ENCODE assay signal across 8 cellular contexts in the genomic region with DNA sequence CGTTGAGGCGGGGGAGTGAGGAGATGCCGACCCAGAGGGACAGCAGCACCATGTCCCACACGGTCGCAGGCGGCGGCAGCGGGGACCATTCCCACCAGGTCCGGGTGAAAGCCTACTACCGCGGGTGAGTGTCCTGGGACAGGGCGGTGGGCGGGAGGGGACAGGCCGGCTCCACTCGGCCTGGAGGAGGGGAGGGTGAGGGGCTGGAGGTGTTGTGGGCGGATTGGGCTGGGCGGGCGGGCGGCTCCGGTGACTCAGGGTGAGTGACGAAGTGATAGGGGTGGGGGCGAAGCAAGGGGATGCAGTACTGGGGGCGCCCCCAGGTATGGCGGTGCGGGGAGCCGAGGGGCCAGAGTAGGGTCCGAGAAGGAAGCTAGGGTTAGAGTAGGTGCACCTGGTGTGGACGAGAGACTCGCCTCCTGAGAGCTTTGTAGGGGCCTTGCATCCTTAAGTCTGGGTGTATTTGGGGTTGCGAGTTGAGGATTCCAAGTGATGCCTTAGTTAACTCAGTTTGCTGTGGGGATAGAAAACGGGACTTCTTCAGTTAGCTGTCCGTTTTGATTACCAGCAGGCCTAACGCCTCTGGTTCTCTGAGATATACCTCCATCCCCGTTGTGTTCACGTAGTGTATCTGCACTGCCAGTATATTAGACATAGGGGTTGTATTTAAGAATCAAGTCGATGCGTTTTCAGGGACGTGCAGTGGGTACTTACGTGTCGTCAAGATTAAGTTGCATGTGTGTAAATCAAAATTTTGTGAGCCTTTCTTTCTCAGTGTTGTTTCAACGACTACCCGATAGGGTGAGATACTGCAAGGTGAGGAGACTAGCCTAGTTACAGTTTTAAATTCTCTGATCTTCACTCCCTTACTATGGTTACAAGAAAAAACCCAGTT. TPM values are rescaled to one million over a fixed set of nuclear protein-coding genes. Genes with fewer than 3 reads are reported as not detected.
DNase-seq lines count a peak whose midpoint lies in the region; ATAC-seq and TF ChIP-seq lines count a peak whose summit lies in the region.

No MANE protein-coding gene starts in this region.

- 1% methylated on average over 37 to 42 of the region's 42 CpGs for WGBS in stomach, 5 donors

- no peak for TF ChIP-seq POLR2A in stomach (IDR thresholded peaks at IDR 0.05)

- DNase-seq in activated CD8-positive, alpha-beta memory T cell treated with anti-CD3 and anti-CD28 coated beads for 4 hours (ENCODE audit: low read depth in 2 of 2), result peak; percentile 5 to 27
- DNase-seq in activated CD8-positive, alpha-beta memory T cell treated with anti-CD3 and anti-CD28 coated beads, Interleukin-2, amount 50 U/mL, for 48 hours, result no peak
- peak; percentile 27 for DNase-seq in NCI-H226
- DNase-seq in activated T-cell treated with anti-CD3 and anti-CD28 coated beads for 4 hours, result peak; percentile 37
- peak; percentile 32 for DNase-seq in fibroblast of mammary gland (ENCODE audit: low read depth)
- DNase-seq in natural killer cell, result peak; percentile 16
- DNase-seq in stomach, result peak; percentile 34

- no peaks in the 10 kb centered on the region for H3K36me3 Mint-ChIP-seq in natural killer cell

- no peaks in the 10 kb centered on the region for H3K9me3 ChIP-seq in stomach

- peak; percentile 15 for TF ChIP-seq CTCF in fibroblast of mammary gland (conservative IDR thresholded peaks at IDR 0.05; ENCODE audit: control insufficient read depth, insufficient read depth, low read depth, low read length)
- no peak for TF ChIP-seq CTCF in natural killer cell (IDR thresholded peaks at IDR 0.05)
- TF ChIP-seq CTCF in stomach (IDR thresholded peaks at IDR 0.05), result peak in 3 of 7 experiments; percentile 10 to 21 (median 12)

- TF ChIP-seq EP300 in stomach (IDR thresholded peaks at IDR 0.05), result no peak

- H3K27me3 Mint-ChIP-seq in natural killer cell (ENCODE audit: low read depth in 2 of 2), result peaks cover 0 to 11% of the 10 kb centered on the region in 2 donors

- peak overlapping the region; percentile 94 for H3K4me3 Mint-ChIP-seq in natural killer cell

- peak overlapping the region; percentile 91 to 99 (median 96) for H3K27ac ChIP-seq in stomach

- H3K9me3 Mint-ChIP-seq in natural killer cell, result no peaks in the 10 kb centered on the region

- no peaks in the 10 kb centered on the region for H3K36me3 ChIP-seq in stomach

- H3K4me3 ChIP-seq in fibroblast of mammary gland (ENCODE audit: control insufficient read depth, low read depth, low read length), result peak overlapping the region; percentile 77
- peak overlapping the region; percentile 71 to 97 (median 94) for H3K4me3 ChIP-seq in stomach

- peak; percentile 41 for ATAC-seq in HG02798 (IDR thresholded peaks at IDR 0.05; ENCODE audit: poor library complexity, unreplicated experiment)
- peak; percentile 20 to 59 (median 48) for ATAC-seq in natural killer cell

- peaks cover 7 to 58% (median 33%) of the 10 kb centered on the region in 4 donors for H3K4me1 ChIP-seq in stomach

- H3K27ac Mint-ChIP-seq in natural killer cell, result peak overlapping the region; percentile 74 to 89

- intact Hi-C loops in natural killer cell (cut with micrococcal nuclease) (loop anchor here (1.0 to 2.0 kb wide), 2 partner anchors 42 to 134 kb away; partner anchors contain the start of genes PHC3 and SKIL), stomach (cut with DNase I; ENCODE audit: low total_unique reads) (no loop called here)

- H3K27me3 ChIP-seq in stomach, result no peaks in the 10 kb centered on the region

- peaks cover 17% of the 10 kb centered on the region in 2 donors for H3K4me1 Mint-ChIP-seq in natural killer cell

RNA-seq across cellular contexts. Expression of gene PRKCI, which starts 0.7 kb away (rescaled TPM):
- 10 to 100 TPM in 2 of 3 donors, 1 to 10 TPM in 1; 8.4 to 14.4 (median 11.1) TPM for total RNA-seq in natural killer cell
- 100 to 1,000 TPM in 1 of 5 donors, 10 to 100 TPM in 4; 17.9 to 141 (median 39.7) TPM for total RNA-seq in stomach
- polyA plus RNA-seq in stomach, result 10 to 100 TPM; 15.5 to 51.2 (median 17.6) TPM

RNA-seq across cellular contexts. Expression of gene PHC3, which starts 41.4 kb away (rescaled TPM):
- total RNA-seq in natural killer cell (100 to 1,000 TPM; 121 to 130 (median 125) TPM), stomach (100 to 1,000 TPM in 4 of 5 donors, 10 to 100 TPM in 1; 78.4 to 253 (median 111) TPM)
- 1 to 10 TPM; 4.7 to 7.2 (median 4.7) TPM for polyA plus RNA-seq in stomach
